Comparison of ENCODE assay signal across 2 cellular contexts in the genomic region with DNA sequence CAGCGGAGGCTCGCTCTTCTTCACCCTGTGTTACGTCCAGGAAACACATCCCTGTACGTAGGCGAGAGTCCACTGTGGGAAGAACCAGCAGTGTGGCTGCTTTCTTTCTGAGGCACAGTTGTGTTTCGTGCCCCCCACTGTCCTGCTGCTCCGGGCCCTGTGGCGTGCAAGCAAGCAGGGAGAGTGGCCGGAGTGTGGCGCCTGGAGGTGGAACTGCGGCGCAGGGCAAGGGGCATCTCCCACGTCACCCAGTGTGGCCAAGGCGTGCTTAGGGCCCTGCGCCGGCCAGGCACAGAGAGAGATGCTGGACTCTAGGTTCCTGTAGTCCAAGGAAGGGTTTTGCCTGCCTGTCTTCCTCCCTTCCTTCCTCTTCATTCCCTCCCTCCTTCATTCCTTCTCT.
TF ChIP-seq lines count a peak whose summit lies in the region.

No MANE protein-coding gene starts in this region.

TF ChIP-seq in HepG2, 621 proteins besides CTCF, POLR2A, EP300 and RAD21:
- TF ChIP-seq ISL2 (CRISPR knock-in tag; IDR thresholded peaks at IDR 0.05), result no peak
- no peak for TF ChIP-seq MTA3 (CRISPR knock-in tag; IDR thresholded peaks at IDR 0.05)

TF ChIP-seq in H1, 55 proteins besides CTCF, POLR2A, EP300 and RAD21:
- TF ChIP-seq JUND (IDR thresholded peaks at IDR 0.05; ENCODE audit: low read length) (no peak), YY1 (IDR thresholded peaks at IDR 0.05; ENCODE audit: low read depth, low read length) (no peak), TEAD4 (IDR thresholded peaks at IDR 0.05; ENCODE audit: low read depth, low read length) (no peak), EGR1 (IDR thresholded peaks at IDR 0.05; ENCODE audit: borderline replicate concordance, low read depth, low read length) (no peak), TAF7 (optimal IDR thresholded peaks at IDR 0.05; ENCODE audit: borderline replicate concordance, low read depth, low read length) (no peak), RBBP5 (IDR thresholded peaks at IDR 0.05; ENCODE audit: borderline replicate concordance, low read depth, low read length) (no peak), SP2 (IDR thresholded peaks at IDR 0.05; ENCODE audit: low read length) (no peak), POU5F1 (IDR thresholded peaks at IDR 0.05; ENCODE audit: low read depth, low read length) (no peak), BACH1 (IDR thresholded peaks at IDR 0.05; ENCODE audit: low read length) (no peak), MAFK (IDR thresholded peaks at IDR 0.05; ENCODE audit: low read depth, low read length) (no peak)
